ENCODE assay signal across 9 cellular contexts in genomic region chr6:43263314-43264178, GRCh38. TPM values are rescaled to one million over a fixed set of nuclear protein-coding genes. Genes with fewer than 3 reads are reported as not detected.
DNase-seq lines count a peak whose midpoint lies in the region; ATAC-seq, FAIRE-seq and TF ChIP-seq lines count a peak whose summit lies in the region.
"Had no signal": no experiment of that assay in that cellular context is flagged by ENCODE, and none has a peak within 500 bp of the region (broad histone marks: within the 10 kb centered on the region; RNA-seq: fewer than 3 reads in every experiment).

No MANE protein-coding gene starts in this region.

- H3K27me3 Mint-ChIP-seq in activated B cell treated with CpG ODN at 0.5 μM for 24 hours: no peaks in the 10 kb centered on the region

- in situ Hi-C loops in T47D (cut with HindIII; ENCODE audit: low pct_unique_long_range_greater_than_20kb, low sequenced_read_pairs): no loop called here

- no peak overlapping the region for H3K27ac ChIP-seq in kidney (ENCODE audit: low read depth in 2 of 2, low read length in 2 of 2)

- no peaks in the 10 kb centered on the region for H3K9me3 Mint-ChIP-seq in activated B cell treated with CpG ODN at 0.5 μM for 24 hours

- TF ChIP-seq CTCF in D721Med (IDR thresholded peaks at IDR 0.05; ENCODE audit: insufficient read depth, missing control alignments) (peak; percentile 96), activated B cell treated with CpG ODN at 0.5 μM for 24 hours (IDR thresholded peaks at IDR 0.05) (peak; percentile 27), kidney (IDR thresholded peaks at IDR 0.05; ENCODE audit: borderline replicate concordance, extremely low read depth, insufficient read depth) (peak; percentile 84)

- H3K4me3 Mint-ChIP-seq in activated B cell treated with CpG ODN at 0.5 μM for 24 hours: no peak overlapping the region

- H3K9ac ChIP-seq in kidney (ENCODE audit: low read length in 2 of 2): no peak overlapping the region

- no peak for FAIRE-seq in D721Med (lab: Jason Lieb, UNC)
- no peak for FAIRE-seq in kidney (lab: Jason Lieb, UNC)
- FAIRE-seq: TTC549 had no signal

- H3K9me3 ChIP-seq in kidney (ENCODE audit: control insufficient read depth in 1 of 2, low read length in 2 of 2): no peaks in the 10 kb centered on the region

- no peaks in the 10 kb centered on the region for H3K36me3 ChIP-seq in kidney (ENCODE audit: control insufficient read depth in 1 of 2, insufficient read depth in 2 of 2, low read length in 2 of 2)

- DNase-seq in D721Med (ENCODE audit: insufficient read length, low spot score) (peak; percentile 95), NCI-H1092 (lab: John Stamatoyannopoulos, UW) (peak; percentile 80), activated B cell treated with CpG ODN at 0.5 μM for 24 hours (peak; percentile 72), T47D (ENCODE audit: low read depth in 1 of 2, low spot score in 1 of 2) (peak; percentile 84 to 98), kidney (no peak)
- peak; percentile 79 for DNase-seq in stimulated activated CD4-positive, alpha-beta T cell treated with anti-CD3 and anti-CD28 coated beads, Interleukin-4, amount 100 ng/mL, for 1 hour

- POLR2A ChIA-PET in activated B cell treated with CpG ODN at 0.5 μM for 24 hours (lab: Charles Lee): interaction anchor here (0.5 to 1.0 kb wide), 5 partner anchors 120 to 1578 kb away, joined by 3 to 8 read pairs (median 5); partner anchors contain the start of gene CNPY3

- no peaks in the 10 kb centered on the region for H3K36me3 Mint-ChIP-seq in activated B cell treated with CpG ODN at 0.5 μM for 24 hours (ENCODE audit: low read depth)

- H3K4me1 Mint-ChIP-seq in activated B cell treated with CpG ODN at 0.5 μM for 24 hours: peaks cover 6% of the 10 kb centered on the region

- no peak overlapping the region for H3K4me3 ChIP-seq in kidney (ENCODE audit: low read length in 2 of 2)

- intact Hi-C loops in activated B cell treated with CpG ODN at 0.5 μM for 24 hours (cut with micrococcal nuclease): loop anchor here (1.0 to 2.0 kb wide), 6 partner anchors 45 to 243 kb away; partner anchors contain the start of genes CRIP3 and DLK2
- intact Hi-C loops in kidney (cut with DNase I): loop anchor here (10.0 kb wide), 1 partner anchor 71 kb away; no protein-coding TSS in a partner anchor

- peak; percentile 73 for ATAC-seq in GM21723 (IDR thresholded peaks at IDR 0.05; ENCODE audit: unreplicated experiment)
- peak; percentile 100 for ATAC-seq in activated B cell treated with CpG ODN at 0.5 μM for 24 hours (ENCODE audit: low read depth)
- no peak for ATAC-seq in HG03565 (IDR thresholded peaks at IDR 0.05; ENCODE audit: unreplicated experiment)

- CTCF ChIA-PET in activated B cell treated with CpG ODN at 0.5 μM for 24 hours (lab: Charles Lee): interaction anchor here (0.6 to 3.7 kb wide), 10 partner anchors 33 to 243 kb away, joined by 3 to 24 read pairs (median 8); partner anchors contain the start of gene CRIP3

- H3K4me1 ChIP-seq in kidney (ENCODE audit: control insufficient read depth in 1 of 2, insufficient read depth in 1 of 2, low read depth in 1 of 2, low read length in 2 of 2): peaks cover 7 to 8% of the 10 kb centered on the region in 2 donors

- H3K27ac Mint-ChIP-seq in activated B cell treated with CpG ODN at 0.5 μM for 24 hours: peak overlapping the region; percentile 12

RNA-seq across cellular contexts. Expression of gene TTBK1, which starts 20.3 kb away (rescaled TPM):
- 0.02 and 0.13 TPM in 2 replicates for total RNA-seq in activated B cell treated with CpG ODN at 0.5 μM for 24 hours
- 0.31 TPM for total RNA-seq in kidney
- polyA plus RNA-seq in kidney (ENCODE audit: insufficient read depth, low read depth, low replicate concordance): 0.26 TPM

RNA-seq across cellular contexts. Expression of gene DNPH1, which starts 34.3 kb away (rescaled TPM):
- total RNA-seq in activated B cell treated with CpG ODN at 0.5 μM for 24 hours: 56.7 and 57.5 TPM in 2 replicates
- total RNA-seq in kidney: 74.3 TPM
- polyA plus RNA-seq in kidney (ENCODE audit: insufficient read depth, low read depth, low replicate concordance): 373 TPM

RNA-seq across cellular contexts. Expression of gene SLC22A7, which starts 34.5 kb away (rescaled TPM):
- total RNA-seq in activated B cell treated with CpG ODN at 0.5 μM for 24 hours (not detected in 2 replicates), kidney (2.0 TPM)
- 34.8 TPM for polyA plus RNA-seq in kidney (ENCODE audit: insufficient read depth, low read depth, low replicate concordance)

RNA-seq across cellular contexts. Expression of gene CRIP3, which starts 45.1 kb away (rescaled TPM):
- 42.2 and 49.9 TPM in 2 replicates for total RNA-seq in activated B cell treated with CpG ODN at 0.5 μM for 24 hours
- 5.6 TPM for total RNA-seq in kidney
- 14.3 TPM for polyA plus RNA-seq in kidney (ENCODE audit: insufficient read depth, low read depth, low replicate concordance)

Comparison
In these comparisons a context has a peak if more than half of its experiments do, and no peak if none do; other contexts are left out.
1. CTCF ChIP-seq: peak in every context shown above with its lines; median percentile 96 in D721Med; 84 in kidney; 27 in activated B cell treated with CpG ODN at 0.5 μM for 24 hours.